ENCODE assay signal across 16 cellular contexts in genomic region chr6:44048277-44048676, GRCh38.
DNase-seq lines count a peak whose midpoint lies in the region; ATAC-seq and TF ChIP-seq lines count a peak whose summit lies in the region.
"Had no signal": no experiment of that assay in that cellular context is flagged by ENCODE, and none has a peak within 500 bp of the region (broad histone marks: within the 10 kb centered on the region; RNA-seq: fewer than 3 reads in every experiment).

No MANE protein-coding gene starts in this region.

- H3K4me3 ChIP-seq in heart right ventricle (no peak overlapping the region), RWPE2 (ENCODE audit: severe bottlenecking) (no peak overlapping the region), muscle layer of colon (ENCODE audit: low read depth in 1 of 2, low read length in 2 of 2) (no peak overlapping the region), uterus (no peak overlapping the region)

- H3K9ac ChIP-seq in muscle layer of colon (ENCODE audit: low read length): no peak overlapping the region
- H3K9ac ChIP-seq: SK-N-SH had no signal

- WGBS in heart right ventricle, 2 donors: 89 to 97% methylated on average over 6 of the region's 6 CpGs

- no peaks in the 10 kb centered on the region for H3K36me3 ChIP-seq in heart right ventricle
- H3K36me3 ChIP-seq in RWPE2 (ENCODE audit: low read depth): no peaks in the 10 kb centered on the region
- no peaks in the 10 kb centered on the region for H3K36me3 ChIP-seq in muscle layer of colon (ENCODE audit: insufficient read depth, low read length)
- H3K36me3 ChIP-seq in uterus: no peaks in the 10 kb centered on the region

- no peak for ATAC-seq in Right ventricle myocardium superior (ENCODE audit: poor library complexity)
- no peak for ATAC-seq in heart right ventricle
- ATAC-seq in RWPE2 (ENCODE audit: low read depth): no peak
- no peak for ATAC-seq in GM19397 (IDR thresholded peaks at IDR 0.05; ENCODE audit: unreplicated experiment)

- DNase-seq in Right ventricle myocardium superior: peak; percentile 29
- DNase-seq in heart right ventricle: no peak
- no peak for DNase-seq in RWPE2 (ENCODE audit: low spot score)
- DNase-seq in uterus: no peak
- DNase-seq in Kasumi-1 (lab: John Stamatoyannopoulos, UW): no peak
- no peak for DNase-seq in OCI-M2 (lab: John Stamatoyannopoulos, UW; ENCODE audit: unreplicated experiment)
- DNase-seq: DND-41, MV-4-11, NCI-H1436 treated with DMSO at 0.1 percent for 48 hours, NCI-H2029 treated with DMSO at 0.1 percent for 48 hours, NCI-H2171 treated with DMSO at 0.1 percent for 48 hours, NCI-H446 treated with DMSO at 0.1 percent for 48 hours, NCI-H748 treated with DMSO at 0.1 percent for 48 hours, SK-N-SH had no signal

- no peaks in the 10 kb centered on the region for H3K27me3 ChIP-seq in heart right ventricle
- no peaks in the 10 kb centered on the region for H3K27me3 ChIP-seq in RWPE2 (ENCODE audit: insufficient read depth, poor library complexity, severe bottlenecking)
- no peaks in the 10 kb centered on the region for H3K27me3 ChIP-seq in muscle layer of colon (ENCODE audit: control insufficient read depth in 1 of 2, insufficient read depth in 2 of 2, low read length in 2 of 2)
- no peaks in the 10 kb centered on the region for H3K27me3 ChIP-seq in uterus

- peaks cover 7 to 67% (median 51%) of the 10 kb centered on the region in 9 donors for H3K4me1 ChIP-seq in heart right ventricle
- peaks cover 48% of the 10 kb centered on the region for H3K4me1 ChIP-seq in RWPE2 (ENCODE audit: insufficient read depth, poor library complexity, severe bottlenecking)
- H3K4me1 ChIP-seq in muscle layer of colon (ENCODE audit: insufficient read depth, low read length): peaks cover 75% of the 10 kb centered on the region
- peaks cover 0 to 8% of the 10 kb centered on the region in 2 donors for H3K4me1 ChIP-seq in uterus

- intact Hi-C loops in Right ventricle myocardium superior (cut with DNase I): no loop called here
- intact Hi-C loops in heart right ventricle (cut with DNase I): no loop called here
- intact Hi-C loops in uterus (cut with DNase I; ENCODE audit: low total_unique reads): no loop called here

- TF ChIP-seq CTCF in heart right ventricle (IDR thresholded peaks at IDR 0.05) (no peak), RWPE2 (IDR thresholded peaks at IDR 0.05; ENCODE audit: poor library complexity, severe bottlenecking) (no peak), uterus (IDR thresholded peaks at IDR 0.05) (no peak)

- no peaks in the 10 kb centered on the region for H3K9me3 ChIP-seq in heart right ventricle
- H3K9me3 ChIP-seq in RWPE2 (ENCODE audit: severe bottlenecking): no peaks in the 10 kb centered on the region
- H3K9me3 ChIP-seq in muscle layer of colon (ENCODE audit: low read length): no peaks in the 10 kb centered on the region
- H3K9me3 ChIP-seq in uterus: no peaks in the 10 kb centered on the region
- H3K9me3 ChIP-seq: SK-N-SH had no signal

- no peak for TF ChIP-seq POLR2A in uterus (IDR thresholded peaks at IDR 0.05)

- H3K27ac ChIP-seq in heart right ventricle (peak overlapping the region in 1 of 10 donors; percentile 41), RWPE2 (ENCODE audit: poor library complexity, severe bottlenecking) (peak overlapping the region; percentile 98), muscle layer of colon (ENCODE audit: low read depth, low read length) (peak overlapping the region; percentile 70), uterus (peak overlapping the region; percentile 89 to 91)
